In genomic region chrX:69060631-69061408, GRCh38 we compare ENCODE assay signal across 10 cellular contexts.
A peak's percentile ranks its signal among the peaks of the same experiment; 100 is the strongest.
DNase-seq lines count a peak whose midpoint lies in the region; ATAC-seq lines count a peak whose summit lies in the region.
"Had no signal": no experiment of that assay in that cellular context is flagged by ENCODE, and none has a peak within 500 bp of the region (broad histone marks: within the 10 kb centered on the region; RNA-seq: fewer than 3 reads in every experiment).

No MANE protein-coding gene starts in this region.

- no peak overlapping the region for H3K4me3 Mint-ChIP-seq in immature natural killer cell
- no peak overlapping the region for H3K4me3 Mint-ChIP-seq in activated CD8-positive, alpha-beta memory T cell treated with anti-CD3 and anti-CD28 coated beads, Interleukin-2, amount 10 ng/mL, durations not matched to agents 7 days and 5 days

- CTCF ChIA-PET in activated CD8-positive, alpha-beta memory T cell treated with anti-CD3 and anti-CD28 coated beads, Interleukin-2, amount 10 ng/mL, durations not matched to agents 7 days and 5 days (lab: Charles Lee), result no interaction called here

- peaks cover 0 to 4% (median 2%) of the 10 kb centered on the region in 3 donors for H3K27me3 Mint-ChIP-seq in immature natural killer cell (ENCODE audit: low read depth in 3 of 3)
- no peaks in the 10 kb centered on the region for H3K27me3 Mint-ChIP-seq in activated CD8-positive, alpha-beta memory T cell treated with anti-CD3 and anti-CD28 coated beads, Interleukin-2, amount 10 ng/mL, durations not matched to agents 7 days and 5 days

- peak; percentile 45 for ATAC-seq in esophagus mucosa
- no peak for ATAC-seq in activated CD8-positive, alpha-beta memory T cell treated with anti-CD3 and anti-CD28 coated beads, Interleukin-2, amount 10 ng/mL, durations not matched to agents 7 days and 5 days

- DNase-seq in AG20443 (ENCODE audit: low spot score) (peak; percentile 33), NCI-H82 (lab: John Stamatoyannopoulos, UW) (peak; percentile 51), myocyte (ENCODE audit: low read depth) (peak; percentile 13), immature natural killer cell (no peak), KG1 (lab: John Stamatoyannopoulos, UW) (no peak), SIG-M5 (lab: John Stamatoyannopoulos, UW) (no peak)
- no peak for DNase-seq in activated CD8-positive, alpha-beta memory T cell treated with anti-CD3 and anti-CD28 coated beads, Interleukin-2, amount 10 ng/mL, durations not matched to agents 7 days and 5 days
- DNase-seq: DND-41, naive B cell had no signal

- H3K4me1 Mint-ChIP-seq in immature natural killer cell, result no peaks in the 10 kb centered on the region
- H3K4me1 Mint-ChIP-seq in activated CD8-positive, alpha-beta memory T cell treated with anti-CD3 and anti-CD28 coated beads, Interleukin-2, amount 10 ng/mL, durations not matched to agents 7 days and 5 days, result no peaks in the 10 kb centered on the region
- H3K4me1 Mint-ChIP-seq: naive B cell had no signal

- H3K9me3 Mint-ChIP-seq in immature natural killer cell, result no peaks in the 10 kb centered on the region
- H3K9me3 Mint-ChIP-seq in activated CD8-positive, alpha-beta memory T cell treated with anti-CD3 and anti-CD28 coated beads, Interleukin-2, amount 10 ng/mL, durations not matched to agents 7 days and 5 days (ENCODE audit: low read depth), result no peaks in the 10 kb centered on the region

- H3K36me3 Mint-ChIP-seq in immature natural killer cell, result no peaks in the 10 kb centered on the region
- H3K36me3 Mint-ChIP-seq in activated CD8-positive, alpha-beta memory T cell treated with anti-CD3 and anti-CD28 coated beads, Interleukin-2, amount 10 ng/mL, durations not matched to agents 7 days and 5 days, result no peaks in the 10 kb centered on the region
- H3K36me3 Mint-ChIP-seq: naive B cell had no signal

- H3K27ac Mint-ChIP-seq in immature natural killer cell, result no peak overlapping the region
- H3K27ac Mint-ChIP-seq in activated CD8-positive, alpha-beta memory T cell treated with anti-CD3 and anti-CD28 coated beads, Interleukin-2, amount 10 ng/mL, durations not matched to agents 7 days and 5 days, result no peak overlapping the region

Comparison
In these comparisons a context has a peak if more than half of its experiments do, and no peak if none do; other contexts are left out.
1. DNase-seq: peak in AG20443 (single experiment), NCI-H82 (single experiment) and myocyte (single experiment); none in immature natural killer cell (0 of 3), KG1 (single experiment), SIG-M5 (single experiment) and activated CD8-positive, alpha-beta memory T cell treated with anti-CD3 and anti-CD28 coated beads, Interleukin-2, amount 10 ng/mL, durations not matched to agents 7 days and 5 days (single experiment).